1 cellular context compared by ENCODE assay signal in genomic region chr3:152377184-152377570, GRCh38.
TF ChIP-seq lines count a peak whose summit lies in the region.

No MANE protein-coding gene starts in this region.

TF ChIP-seq in WTC11, 78 proteins besides CTCF, POLR2A, EP300 and RAD21 (continued from another document):
- TF ChIP-seq ARID4B (CRISPR knock-in tag; IDR thresholded peaks at IDR 0.05; ENCODE audit: borderline replicate concordance) (no peak), RELA (CRISPR knock-in tag; IDR thresholded peaks at IDR 0.05; ENCODE audit: borderline replicate concordance) (no peak), ZNF219 (CRISPR knock-in tag; IDR thresholded peaks at IDR 0.05; ENCODE audit: borderline replicate concordance) (no peak), ZNF317 (CRISPR knock-in tag; IDR thresholded peaks at IDR 0.05; ENCODE audit: borderline replicate concordance, low read depth) (no peak), EMX1 (CRISPR knock-in tag; IDR thresholded peaks at IDR 0.05) (no peak), STAT6 (CRISPR knock-in tag; conservative IDR thresholded peaks at IDR 0.05; ENCODE audit: low read depth) (no peak), USF1 (CRISPR knock-in tag; IDR thresholded peaks at IDR 0.05) (no peak), ELF4 (CRISPR knock-in tag; IDR thresholded peaks at IDR 0.05; ENCODE audit: low read depth) (no peak), ZNF263 (CRISPR knock-in tag; IDR thresholded peaks at IDR 0.05; ENCODE audit: low read depth) (no peak)
